In the genomic region with DNA sequence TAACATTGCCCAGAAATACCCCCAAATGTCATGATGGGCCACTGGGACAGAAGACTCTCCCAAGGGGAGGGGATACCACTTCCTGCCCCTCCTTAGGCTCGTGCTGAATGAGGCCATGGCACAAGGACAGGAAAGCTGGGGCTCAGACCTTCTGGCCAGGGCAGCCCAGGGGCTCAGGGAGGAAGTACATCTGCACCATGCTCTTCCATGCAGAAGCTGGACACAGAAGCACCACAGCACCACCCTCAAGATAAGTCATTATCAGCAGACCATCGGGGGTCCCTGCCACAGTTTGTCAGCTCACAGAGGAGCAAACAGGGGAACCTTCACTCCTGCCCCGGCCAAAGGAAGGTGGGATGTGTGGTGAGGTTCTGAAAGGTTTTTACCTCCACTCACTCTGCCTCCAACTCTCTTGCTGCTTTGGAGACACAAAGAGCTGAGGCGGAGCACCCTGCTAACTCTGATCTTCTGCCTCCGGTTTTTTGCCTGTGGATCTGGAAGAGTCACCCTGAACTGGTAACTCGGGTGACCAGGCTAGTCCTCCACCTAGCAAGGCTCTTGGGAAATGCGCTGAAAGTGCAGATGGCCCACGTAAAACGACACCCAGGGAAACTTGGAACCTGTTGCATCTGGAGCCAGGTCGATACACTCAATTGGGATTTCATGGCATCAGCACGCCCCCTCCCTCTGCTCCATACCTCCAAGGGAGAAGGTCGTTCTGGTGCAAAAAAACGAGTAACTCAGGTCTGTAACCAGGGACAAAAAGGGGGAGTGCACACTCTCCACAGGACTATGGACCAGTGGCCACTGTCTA, we compare ENCODE assay signal across 11 cellular contexts. TPM values are rescaled to one million over a fixed set of nuclear protein-coding genes. Genes with fewer than 3 reads are reported as not detected.
DNase-seq lines count a peak whose midpoint lies in the region; ATAC-seq and TF ChIP-seq lines count a peak whose summit lies in the region.
"Had no signal": no experiment of that assay in that cellular context is flagged by ENCODE, and none has a peak within 500 bp of the region (broad histone marks: within the 10 kb centered on the region; RNA-seq: fewer than 3 reads in every experiment).

No MANE protein-coding gene starts in this region.

- no peaks in the 10 kb centered on the region for H4K20me1 ChIP-seq in fibroblast of lung (ENCODE audit: control insufficient read depth, extremely low read depth, insufficient read depth, low read length)

- H3K27ac Mint-ChIP-seq in activated CD8-positive, alpha-beta memory T cell treated with anti-CD3 and anti-CD28 coated beads, Interleukin-2, amount 10 ng/mL, durations not matched to agents 7 days and 5 days = peak overlapping the region; percentile 89

- TF ChIP-seq CTCF in Panc1 (IDR thresholded peaks at IDR 0.05) = no peak
- TF ChIP-seq CTCF in fibroblast of lung (conservative IDR thresholded peaks at IDR 0.05 in 1 of 2, IDR thresholded peaks at IDR 0.05 in 1 of 2; ENCODE audit: low read depth in 1 of 2, low read length in 2 of 2) = no peak
- TF ChIP-seq CTCF in thoracic aorta (IDR thresholded peaks at IDR 0.05) = no peak

- H3K36me3 ChIP-seq in Panc1 (ENCODE audit: control insufficient read depth, insufficient read depth, low read length) (no peaks in the 10 kb centered on the region), fibroblast of lung (ENCODE audit: control insufficient read depth, insufficient read depth, low read length) (no peaks in the 10 kb centered on the region), thoracic aorta (no peaks in the 10 kb centered on the region)

- H3K9me3 Mint-ChIP-seq in activated CD8-positive, alpha-beta memory T cell treated with anti-CD3 and anti-CD28 coated beads, Interleukin-2, amount 10 ng/mL, durations not matched to agents 7 days and 5 days (ENCODE audit: low read depth) = no peaks in the 10 kb centered on the region

- POLR2A ChIA-PET in Panc1 (lab: Charles Lee) = no interaction called here

- no peak overlapping the region for H3K9ac ChIP-seq in fibroblast of lung (ENCODE audit: insufficient read depth, low read length)

- H3K9me3 ChIP-seq in Panc1 (ENCODE audit: control insufficient read depth, insufficient read depth, low read depth, low read length) (no peaks in the 10 kb centered on the region), fibroblast of lung (ENCODE audit: control insufficient read depth, insufficient read depth, low read depth, low read length) (no peaks in the 10 kb centered on the region), thoracic aorta (no peaks in the 10 kb centered on the region)

- H3K27ac ChIP-seq in Panc1 (ENCODE audit: low read length) (peak overlapping the region; percentile 48; the same call in 1 of the 2 replicates), fibroblast of lung (ENCODE audit: insufficient read depth, low read length) (peak overlapping the region; percentile 92), thoracic aorta (peak overlapping the region; percentile 88 to 95)

- H2AFZ ChIP-seq in fibroblast of lung (ENCODE audit: low read length) = no peak overlapping the region

- no peak for DNase-seq in activated CD8-positive, alpha-beta memory T cell treated with anti-CD3 and anti-CD28 coated beads, Interleukin-2, amount 10 ng/mL, durations not matched to agents 7 days and 5 days
- no peak for DNase-seq in activated CD8-positive, alpha-beta memory T cell treated with anti-CD3 and anti-CD28 coated beads for 24 hours
- DNase-seq in Panc1 (ENCODE audit: low read depth, low spot score) (no peak), fibroblast of lung (ENCODE audit: low read depth in 2 of 2) (no peak), thoracic aorta (ENCODE audit: low spot score) (no peak), DMS153 (lab: John Stamatoyannopoulos, UW) (no peak)
- no peak for DNase-seq in activated effector memory CD4-positive, alpha-beta T cell treated with anti-CD3 and anti-CD28 coated beads, Interleukin-2, amount 50 U/mL, for 16 hours
- DNase-seq: effector CD4-positive, alpha-beta T cell; NCI-H2081; stimulated activated CD4-positive, alpha-beta T cell treated with anti-CD3 and anti-CD28 coated beads, Interleukin-2, amount 100 ng/mL, for 24 hours had no signal

- in situ Hi-C loops in Panc1 (cut with HindIII; ENCODE audit: low pct_unique_long_range_greater_than_20kb, low sequenced_read_pairs) = no loop called here

- no peaks in the 10 kb centered on the region for H3K36me3 Mint-ChIP-seq in activated CD8-positive, alpha-beta memory T cell treated with anti-CD3 and anti-CD28 coated beads, Interleukin-2, amount 10 ng/mL, durations not matched to agents 7 days and 5 days

- peaks cover 73% of the 10 kb centered on the region for H3K4me1 ChIP-seq in Panc1 (ENCODE audit: control insufficient read depth, insufficient read depth, low read length)
- peaks cover 62% of the 10 kb centered on the region for H3K4me1 ChIP-seq in fibroblast of lung (ENCODE audit: control insufficient read depth, extremely low read depth, insufficient read depth, low read length)
- H3K4me1 ChIP-seq in thoracic aorta (ENCODE audit: control insufficient read depth in 1 of 2, low read depth in 2 of 2) = peaks cover 81 to 96% of the 10 kb centered on the region in 2 donors

- BruUV-seq in Panc1 (replicated peaks; lab: Mats Ljungman, UMichigan) = no TSS peak

- CTCF ChIA-PET in activated CD8-positive, alpha-beta memory T cell treated with anti-CD3 and anti-CD28 coated beads, Interleukin-2, amount 10 ng/mL, durations not matched to agents 7 days and 5 days (lab: Charles Lee) = interaction anchor here (0.6 to 22.2 kb wide), 9 partner anchors 7 to 201 kb away, joined by 3 to 324 read pairs (median 4); partner anchors contain the start of genes BMF and SRP14
- CTCF ChIA-PET in Panc1 (lab: Charles Lee) = interaction anchor here (0.6 kb wide), 1 partner anchor 191 kb away, joined by 3 read pairs; no protein-coding TSS in a partner anchor

- H3K27me3 ChIP-seq in Panc1 (ENCODE audit: control insufficient read depth, insufficient read depth, low read length) (no peaks in the 10 kb centered on the region), fibroblast of lung (ENCODE audit: control insufficient read depth, insufficient read depth, low read length) (no peaks in the 10 kb centered on the region), thoracic aorta (replicated peaks; ENCODE audit: insufficient read depth) (no peaks in the 10 kb centered on the region)

- H3K4me3 ChIP-seq in Panc1 (ENCODE audit: low read depth in 2 of 2, low read length in 2 of 2) = no peak overlapping the region
- no peak overlapping the region for H3K4me3 ChIP-seq in fibroblast of lung (replicated peaks in 1 of 4; ENCODE audit: control extremely low read depth in 1 of 4, insufficient read depth in 1 of 4, low read depth in 3 of 4, low read length in 4 of 4)
- H3K4me3 ChIP-seq in thoracic aorta = no peak overlapping the region

- intact Hi-C loops in Panc1 (cut with micrococcal nuclease; ENCODE audit: unreplicated experiment) = no loop called here

- peaks cover 77% of the 10 kb centered on the region for H3K4me1 Mint-ChIP-seq in activated CD8-positive, alpha-beta memory T cell treated with anti-CD3 and anti-CD28 coated beads, Interleukin-2, amount 10 ng/mL, durations not matched to agents 7 days and 5 days

- no peak for ATAC-seq in activated CD8-positive, alpha-beta memory T cell treated with anti-CD3 and anti-CD28 coated beads, Interleukin-2, amount 10 ng/mL, durations not matched to agents 7 days and 5 days
- no peak for ATAC-seq in Panc1
- ATAC-seq in thoracic aorta (ENCODE audit: insufficient number of reproducible peaks, low FRiP score, low read depth) = no peak
- no peak for ATAC-seq in HG03045 (IDR thresholded peaks at IDR 0.05; ENCODE audit: unreplicated experiment)

- H3K27me3 Mint-ChIP-seq in activated CD8-positive, alpha-beta memory T cell treated with anti-CD3 and anti-CD28 coated beads, Interleukin-2, amount 10 ng/mL, durations not matched to agents 7 days and 5 days = peaks cover 3% of the 10 kb centered on the region

- H3K4me2 ChIP-seq in fibroblast of lung (ENCODE audit: extremely low read depth, insufficient read depth, low read length) = no peak overlapping the region

- H3K4me3 Mint-ChIP-seq in activated CD8-positive, alpha-beta memory T cell treated with anti-CD3 and anti-CD28 coated beads, Interleukin-2, amount 10 ng/mL, durations not matched to agents 7 days and 5 days = no peak overlapping the region

- no peaks in the 10 kb centered on the region for H3K79me2 ChIP-seq in fibroblast of lung (ENCODE audit: control insufficient read depth, insufficient read depth, low read length)

RNA-seq across cellular contexts. Expression of gene BMF, which starts 8.3 kb away (rescaled TPM):
- 10 to 100 TPM in 1 of 2 experiments, 1 to 10 TPM in 1; 3.6 to 13.0 TPM for total RNA-seq in activated CD8-positive, alpha-beta memory T cell treated with anti-CD3 and anti-CD28 coated beads, Interleukin-2, amount 10 ng/mL, durations not matched to agents 7 days and 5 days
- total RNA-seq in Panc1 (2021; ENCODE audit: unreplicated experiment) (7.8 TPM), fibroblast of lung (8.6 and 9.5 TPM in 2 replicates), thoracic aorta (10 to 100 TPM; 13.1 to 32.5 TPM)
- polyA plus RNA-seq in Panc1 (2012; ENCODE audit: insufficient read length) = 9.4 TPM
- 2.2 TPM in 2 replicates for polyA plus RNA-seq in fibroblast of lung
- 1.4 and 2.1 TPM in 2 replicates for polyA plus RNA-seq in fibroblast of lung (2012)
- 6.4 and 13.5 TPM in 2 replicates for polyA minus RNA-seq in fibroblast of lung (ENCODE audit: low replicate concordance)
